Comparison of ENCODE assay signal across 5 cellular contexts in the genomic region with DNA sequence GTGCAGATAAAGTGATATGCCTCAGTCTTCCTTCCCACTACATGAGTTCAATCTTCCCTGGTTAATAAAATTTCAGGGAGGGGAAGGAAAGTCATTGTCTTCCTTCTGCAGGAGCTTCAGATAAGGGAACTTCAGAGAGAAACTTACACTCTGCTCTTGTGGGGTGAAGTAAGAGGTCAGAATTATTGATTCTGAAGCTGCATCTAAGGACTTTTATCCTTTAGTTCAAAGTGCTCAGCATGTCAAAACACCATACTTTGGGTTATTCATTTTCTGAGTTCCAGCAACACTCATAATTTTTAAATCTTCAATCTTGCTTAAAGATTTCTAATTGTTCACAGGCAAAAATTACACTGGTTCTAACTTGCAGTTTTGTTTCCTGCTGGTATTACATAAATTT. TPM values are rescaled to one million over a fixed set of nuclear protein-coding genes. Genes with fewer than 3 reads are reported as not detected.
"Had no signal": no experiment of that assay in that cellular context is flagged by ENCODE, and none has a peak within 500 bp of the region (broad histone marks: within the 10 kb centered on the region; RNA-seq: fewer than 3 reads in every experiment).

No MANE protein-coding gene starts in this region.

RNA-seq across cellular contexts. Expression of a gene that starts 33.0 kb away (rescaled TPM):
- total RNA-seq: dermis blood vessel endothelial cell, epithelial cell of proximal tubule, fibroblast of villous mesenchyme, gastrocnemius medialis had no signal
- polyA plus RNA-seq: fibroblast of lung had no signal
